ENCODE assay signal across 23 cellular contexts in genomic region chr1:106998431-106999002, GRCh38.
"Had no signal": no experiment of that assay in that cellular context is flagged by ENCODE, and none has a peak within 500 bp of the region (broad histone marks: within the 10 kb centered on the region; RNA-seq: fewer than 3 reads in every experiment).

No MANE protein-coding gene starts in this region.

- H3K9me3 Mint-ChIP-seq: activated T-helper 2 cell treated with anti-CD3 and anti-CD28 coated beads, Interferon-gamma antibody, Interleukin-2, Interleukin-4, amounts not matched to agents 10 μg/mL and 5 μg/mL and 100 μg/mL, durations not matched to agents 14 hours and 24 hours and 36 hours; nephron progenitor cell; T-helper 1 cell treated with Interleukin-12 subunit alpha and Interleukin-12 subunit beta and Interleukin-4 antibody, amounts not matched to agents 30 μg/mL and 1 μg/mL, for 36 hours had no signal

- H3K36me3 Mint-ChIP-seq: activated naive CD4-positive, alpha-beta T cell treated with anti-CD3 and anti-CD28 coated beads, Interleukin-2, amount 10 ng/mL, durations not matched to agents 7 days and 5 days; brain had no signal

- H3K27me3 Mint-ChIP-seq: activated CD4-positive, alpha-beta T cell treated with anti-CD3 and anti-CD28 coated beads, Interleukin-2, amount 10 ng/mL, durations not matched to agents 7 days and 5 days; activated naive CD4-positive, alpha-beta T cell treated with anti-CD3 and anti-CD28 coated beads, Interleukin-2, amount 10 ng/mL, durations not matched to agents 7 days and 5 days; brain had no signal

- H3K27ac ChIP-seq: esophagus muscularis mucosa, left lung, right atrium auricular region, upper lobe of right lung had no signal

- H3K4me1 Mint-ChIP-seq: activated CD4-positive, alpha-beta T cell treated with anti-CD3 and anti-CD28 coated beads, Interleukin-2, amount 10 ng/mL, durations not matched to agents 7 days and 5 days; activated naive CD4-positive, alpha-beta T cell treated with anti-CD3 and anti-CD28 coated beads, Interleukin-2, amount 10 ng/mL, durations not matched to agents 7 days and 5 days; activated naive CD8-positive, alpha-beta T cell treated with anti-CD3 and anti-CD28 coated beads, Interleukin-2, amount 50 U/mL, for 24 hours; brain; nephron progenitor cell had no signal

- ATAC-seq: activated CD4-positive, CD25-positive, alpha-beta regulatory T cell treated with anti-CD3 and anti-CD28 coated beads, Interleukin-2, amount 50 U/mL, for 24 hours; activated CD8-positive, alpha-beta T cell treated with anti-CD3 and anti-CD28 coated beads, Interleukin-2, amount 10 ng/mL, durations not matched to agents 7 days and 5 days; activated naive CD8-positive, alpha-beta T cell treated with anti-CD3 and anti-CD28 coated beads, Interleukin-2, amount 50 U/mL, for 24 hours; left lung; upper lobe of right lung had no signal

- H3K27me3 ChIP-seq: esophagus muscularis mucosa, left lung, right atrium auricular region, upper lobe of right lung had no signal

- H3K4me3 ChIP-seq: esophagus muscularis mucosa, left lung, right atrium auricular region, upper lobe of right lung had no signal

- H3K9me3 ChIP-seq: esophagus muscularis mucosa, right atrium auricular region, upper lobe of right lung had no signal

- H3K36me3 ChIP-seq: esophagus muscularis mucosa, left lung, right atrium auricular region, upper lobe of right lung had no signal

- DNase-seq: activated CD4-positive, alpha-beta T cell treated with anti-CD3 and anti-CD28 coated beads, Interleukin-2, amount 10 ng/mL, durations not matched to agents 7 days and 5 days; activated CD8-positive, alpha-beta T cell treated with anti-CD3 and anti-CD28 coated beads, Interleukin-2, amount 10 ng/mL, durations not matched to agents 7 days and 5 days; activated naive CD4-positive, alpha-beta T cell treated with anti-CD3 and anti-CD28 coated beads, Interleukin-2, amount 10 ng/mL, durations not matched to agents 7 days and 5 days; activated naive CD8-positive, alpha-beta T cell treated with anti-CD3 and anti-CD28 coated beads, Interleukin-2, amount 50 U/mL, for 24 hours; activated T-cell treated with anti-CD3 and anti-CD28 coated beads, Interleukin-2, amount 50 U/mL, for 24 hours; anterior cingulate cortex; cortex of kidney; hippocampal formation; left lung; midbrain; nephron progenitor cell; nucleus accumbens; stimulated activated CD4-positive, alpha-beta T cell treated with anti-CD3 and anti-CD28 coated beads, Interleukin-12 subunit alpha, Interleukin-12 subunit beta, amount 100 ng/mL, for 4 hours; stimulated activated CD4-positive, alpha-beta T cell treated with anti-CD3 and anti-CD28 coated beads, Interleukin-1b, Interleukin-23, amount 100 ng/mL, for 48 hours; stimulated activated CD8-positive, alpha-beta memory T cell treated with anti-CD3 and anti-CD28 coated beads, Interleukin-4, amount 100 ng/mL, for 48 hours; stimulated activated naive CD4-positive, alpha-beta T cell; upper lobe of right lung had no signal

- H3K4me1 ChIP-seq: esophagus muscularis mucosa, left lung, right atrium auricular region, upper lobe of right lung had no signal

- H3K4me3 Mint-ChIP-seq: activated CD4-positive, alpha-beta T cell treated with anti-CD3 and anti-CD28 coated beads, Interleukin-2, amount 10 ng/mL, durations not matched to agents 7 days and 5 days; activated CD8-positive, alpha-beta T cell treated with anti-CD3 and anti-CD28 coated beads, Interleukin-2, amount 10 ng/mL, durations not matched to agents 7 days and 5 days; activated naive CD4-positive, alpha-beta T cell treated with anti-CD3 and anti-CD28 coated beads, Interleukin-2, amount 10 ng/mL, durations not matched to agents 7 days and 5 days; activated naive CD8-positive, alpha-beta T cell treated with anti-CD3 and anti-CD28 coated beads, Interleukin-2, amount 50 U/mL, for 24 hours; activated T-cell treated with anti-CD3 and anti-CD28 coated beads, Interleukin-2, amount 50 U/mL, for 24 hours; brain; nephron progenitor cell; T-helper 1 cell treated with Interleukin-12 subunit alpha and Interleukin-12 subunit beta and Interleukin-4 antibody, amounts not matched to agents 30 μg/mL and 1 μg/mL, for 36 hours had no signal

- H3K27ac Mint-ChIP-seq: activated CD4-positive, alpha-beta T cell treated with anti-CD3 and anti-CD28 coated beads, Interleukin-2, amount 10 ng/mL, durations not matched to agents 7 days and 5 days; activated CD8-positive, alpha-beta T cell treated with anti-CD3 and anti-CD28 coated beads, Interleukin-2, amount 10 ng/mL, durations not matched to agents 7 days and 5 days; activated naive CD4-positive, alpha-beta T cell treated with anti-CD3 and anti-CD28 coated beads, Interleukin-2, amount 10 ng/mL, durations not matched to agents 7 days and 5 days; activated naive CD8-positive, alpha-beta T cell treated with anti-CD3 and anti-CD28 coated beads, Interleukin-2, amount 50 U/mL, for 24 hours; activated T-cell treated with anti-CD3 and anti-CD28 coated beads, Interleukin-2, amount 50 U/mL, for 24 hours; activated T-helper 2 cell treated with anti-CD3 and anti-CD28 coated beads, Interferon-gamma antibody, Interleukin-2, Interleukin-4, amounts not matched to agents 10 μg/mL and 5 μg/mL and 100 μg/mL, durations not matched to agents 14 hours and 24 hours and 36 hours; brain; nephron progenitor cell; T-helper 1 cell treated with Interleukin-12 subunit alpha and Interleukin-12 subunit beta and Interleukin-4 antibody, amounts not matched to agents 30 μg/mL and 1 μg/mL, for 36 hours had no signal
